8 cellular contexts compared by ENCODE assay signal in genomic region chr9:78296893-78297671, GRCh38. TPM values are rescaled to one million over a fixed set of nuclear protein-coding genes. Genes with fewer than 3 reads are reported as not detected.
DNase-seq lines count a peak whose midpoint lies in the region; ATAC-seq, FAIRE-seq and TF ChIP-seq lines count a peak whose summit lies in the region.

Gene PSAT1, plus strand, starts transcription at chr9:78297125. Its CDS starts 86 bp downstream, at chr9:78297211.

- H3K27me3 ChIP-seq in astrocyte (ENCODE audit: insufficient read depth, low read length) (no peaks in the 10 kb centered on the region), hepatocyte (no peaks in the 10 kb centered on the region)

- TF ChIP-seq CTCF in astrocyte (IDR thresholded peaks at IDR 0.05; ENCODE audit: insufficient read depth, low read depth, low read length): no peak
- TF ChIP-seq CTCF in hepatocyte (IDR thresholded peaks at IDR 0.05; ENCODE audit: poor library complexity): no peak

- H3K79me2 ChIP-seq in astrocyte (ENCODE audit: insufficient read depth, low read length): peaks cover 10% of the 10 kb centered on the region
- H3K79me2 ChIP-seq in hepatocyte: peaks cover 33% of the 10 kb centered on the region

- H3K4me1 ChIP-seq in astrocyte (ENCODE audit: insufficient read depth, low read length) (peaks cover 8% of the 10 kb centered on the region), hepatocyte (ENCODE audit: insufficient read depth) (peaks cover 6% of the 10 kb centered on the region)

- peak within 1 kb of the TSS; percentile 46 for H3K27ac ChIP-seq in astrocyte (ENCODE audit: low read depth, low read length)
- H3K27ac ChIP-seq in hepatocyte: peak within 1 kb of the TSS; percentile 73

- H3K4me3 ChIP-seq in astrocyte (ENCODE audit: insufficient read depth, low read depth, low read length) (peak within 1 kb of the TSS; percentile 79), hepatocyte (peak within 1 kb of the TSS; percentile 77)

- H3K9me3 ChIP-seq in astrocyte (ENCODE audit: insufficient read depth, low read depth, low read length): no peaks in the 10 kb centered on the region
- no peaks in the 10 kb centered on the region for H3K9me3 ChIP-seq in hepatocyte (ENCODE audit: low read depth)

- peak within 1 kb of the TSS; percentile 83 for H3K9ac ChIP-seq in astrocyte (ENCODE audit: low read length)

- no peaks in the 10 kb centered on the region for H3K27me3 Mint-ChIP-seq in T-helper 2 cell treated with Interferon-gamma antibody and Interleukin-4, amounts not matched to agents 5 μg/mL and 100 μg/mL, for 36 hours (ENCODE audit: low read depth)
- H3K27me3 Mint-ChIP-seq in astrocyte (ENCODE audit: low read depth, unreplicated experiment): no peaks in the 10 kb centered on the region

- peaks cover 23% of the 10 kb centered on the region for H3K36me3 Mint-ChIP-seq in T-helper 2 cell treated with Interferon-gamma antibody and Interleukin-4, amounts not matched to agents 5 μg/mL and 100 μg/mL, for 36 hours (ENCODE audit: low read depth)
- H3K36me3 Mint-ChIP-seq in astrocyte (ENCODE audit: low read depth, unreplicated experiment): peaks cover 13% of the 10 kb centered on the region

- H3K9me3 Mint-ChIP-seq in T-helper 2 cell treated with Interferon-gamma antibody and Interleukin-4, amounts not matched to agents 5 μg/mL and 100 μg/mL, for 36 hours: no peaks in the 10 kb centered on the region
- no peaks in the 10 kb centered on the region for H3K9me3 Mint-ChIP-seq in astrocyte (ENCODE audit: unreplicated experiment)

- no peaks in the 10 kb centered on the region for H3K9me2 ChIP-seq in hepatocyte (replicated peaks; ENCODE audit: insufficient read depth)

- H3K4me1 Mint-ChIP-seq in T-helper 2 cell treated with Interferon-gamma antibody and Interleukin-4, amounts not matched to agents 5 μg/mL and 100 μg/mL, for 36 hours (ENCODE audit: low read depth): peaks cover 51% of the 10 kb centered on the region
- peaks cover 24% of the 10 kb centered on the region for H3K4me1 Mint-ChIP-seq in astrocyte (ENCODE audit: low read depth, unreplicated experiment)

- H4K20me1 ChIP-seq in astrocyte (ENCODE audit: insufficient read depth, low read length) (no peaks in the 10 kb centered on the region), hepatocyte (ENCODE audit: insufficient read depth, poor library complexity, severe bottlenecking) (peaks cover 3% of the 10 kb centered on the region)

- peak; percentile 93 for FAIRE-seq in GM18507 (lab: Jason Lieb, UNC)
- peak; percentile 32 for FAIRE-seq in astrocyte (lab: Jason Lieb, UNC)

- H3K4me2 ChIP-seq in astrocyte (ENCODE audit: low read length) (peak within 1 kb of the TSS; percentile 99), hepatocyte (peak within 1 kb of the TSS; percentile 92)

- 3% methylated on average over 73 of the region's 76 CpGs for WGBS in hepatocyte (ENCODE audit: low lambda C conversion rate, missing lambda C conversion rate)

- ATAC-seq in HG02973 (IDR thresholded peaks at IDR 0.05; ENCODE audit: unreplicated experiment): peak; percentile 98

- peak within 1 kb of the TSS; percentile 90 for H3K27ac Mint-ChIP-seq in T-helper 2 cell treated with Interferon-gamma antibody and Interleukin-4, amounts not matched to agents 5 μg/mL and 100 μg/mL, for 36 hours
- H3K27ac Mint-ChIP-seq in astrocyte (ENCODE audit: unreplicated experiment): peak within 1 kb of the TSS; percentile 99

- H2AFZ ChIP-seq in astrocyte (ENCODE audit: low read depth, low read length) (peak within 1 kb of the TSS; percentile 94), hepatocyte (peak within 1 kb of the TSS; percentile 75)

- peak within 1 kb of the TSS; percentile 88 for H3K4me3 Mint-ChIP-seq in T-helper 2 cell treated with Interferon-gamma antibody and Interleukin-4, amounts not matched to agents 5 μg/mL and 100 μg/mL, for 36 hours
- peak within 1 kb of the TSS; percentile 90 for H3K4me3 Mint-ChIP-seq in astrocyte (ENCODE audit: unreplicated experiment)

- peak; percentile 96 for DNase-seq in GM18507 (ENCODE audit: extremely low spot score, insufficient read length, low read depth)
- peak; percentile 97 for DNase-seq in NCI-H2029 (lab: John Stamatoyannopoulos, UW)
- DNase-seq in T-helper 2 cell treated with Interferon-gamma antibody and Interleukin-4, amounts not matched to agents 5 μg/mL and 100 μg/mL, for 36 hours (ENCODE audit: low spot score): peak; percentile 94
- DNase-seq in astrocyte (ENCODE audit: low read depth): peak; percentile 96
- DNase-seq in hepatocyte (ENCODE audit: low spot score): peak; percentile 95
- peak; percentile 94 for DNase-seq in renal cortical epithelial cell (ENCODE audit: low read depth)
- DNase-seq in AML-193 (lab: John Stamatoyannopoulos, UW): no peak

- H3K36me3 ChIP-seq in astrocyte (ENCODE audit: insufficient read depth, low read length) (no peaks in the 10 kb centered on the region), hepatocyte (replicated peaks; ENCODE audit: insufficient read depth, low read depth) (no peaks in the 10 kb centered on the region)

RNA-seq across cellular contexts. Expression of gene PSAT1, which starts in this region (rescaled TPM):
- 326 and 335 TPM in 2 replicates for total RNA-seq in astrocyte
- total RNA-seq in hepatocyte: 149 and 186 TPM in 2 replicates
- polyA plus RNA-seq in hepatocyte: 85.7 and 120 TPM in 2 replicates
- total RNA-seq in renal cortical epithelial cell: 41.7 and 87.6 TPM in 2 replicates

Comparison
In these comparisons a context has a peak if more than half of its experiments do, and no peak if none do; other contexts are left out.
1. DNase-seq: peak in GM18507 (single experiment), NCI-H2029 (single experiment), T-helper 2 cell treated with Interferon-gamma antibody and Interleukin-4, amounts not matched to agents 5 μg/mL and 100 μg/mL, for 36 hours (single experiment), astrocyte (single experiment), hepatocyte (single experiment) and renal cortical epithelial cell (single experiment); none in AML-193 (0 of 2).